1 cellular context compared by ENCODE assay signal in the genomic region with DNA sequence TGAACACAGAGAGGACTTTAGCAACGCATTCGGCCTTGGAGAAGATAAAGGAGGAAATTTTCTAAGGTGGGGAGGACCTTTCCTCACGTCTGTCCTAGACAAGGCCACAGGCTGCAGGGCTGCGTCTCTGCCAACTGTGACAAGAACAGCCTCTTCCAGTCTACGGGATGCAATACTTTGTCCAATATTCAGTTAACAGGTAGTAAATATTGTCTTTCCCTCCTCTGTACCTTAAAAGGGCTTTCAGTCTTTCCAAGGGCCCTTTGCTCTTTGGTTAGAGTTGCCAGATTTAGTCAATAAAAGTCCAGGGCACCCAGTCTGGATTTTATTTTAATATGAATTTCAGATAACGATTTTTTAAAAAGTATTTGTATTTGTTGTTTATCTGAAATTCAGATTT.
TF ChIP-seq lines count a peak whose summit lies in the region.

No MANE protein-coding gene starts in this region.

TF ChIP-seq in IMR-90, 13 proteins besides CTCF, POLR2A, EP300 and RAD21:
- TF ChIP-seq CEBPB (IDR thresholded peaks at IDR 0.05; ENCODE audit: low read depth, low read length): no peak
- TF ChIP-seq RCOR1 (IDR thresholded peaks at IDR 0.05; ENCODE audit: insufficient replicate concordance, low read length): no peak
- TF ChIP-seq, protein P1, sequence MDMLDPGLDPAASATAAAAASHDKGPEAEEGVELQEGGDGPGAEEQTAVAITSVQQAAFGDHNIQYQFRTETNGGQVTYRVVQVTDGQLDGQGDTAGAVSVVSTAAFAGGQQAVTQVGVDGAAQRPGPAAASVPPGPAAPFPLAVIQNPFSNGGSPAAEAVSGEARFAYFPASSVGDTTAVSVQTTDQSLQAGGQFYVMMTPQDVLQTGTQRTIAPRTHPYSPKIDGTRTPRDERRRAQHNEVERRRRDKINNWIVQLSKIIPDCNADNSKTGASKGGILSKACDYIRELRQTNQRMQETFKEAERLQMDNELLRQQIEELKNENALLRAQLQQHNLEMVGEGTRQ (IDR thresholded peaks at IDR 0.05; ENCODE audit: low read depth, low read length): no peak
- no peak for TF ChIP-seq FOS (IDR thresholded peaks at IDR 0.05; ENCODE audit: low read depth, low read length)
- no peak for TF ChIP-seq NFE2L2 (IDR thresholded peaks at IDR 0.05; ENCODE audit: low read depth, low read length)
- TF ChIP-seq MXI1 (IDR thresholded peaks at IDR 0.05; ENCODE audit: borderline replicate concordance, low read depth, low read length): no peak
- TF ChIP-seq CHD1 (IDR thresholded peaks at IDR 0.05; ENCODE audit: low read depth, low read length): no peak
- TF ChIP-seq BHLHE40 (IDR thresholded peaks at IDR 0.05; ENCODE audit: low read depth, low read length): no peak
- no peak for TF ChIP-seq SMC3 (IDR thresholded peaks at IDR 0.05; ENCODE audit: low read depth, low read length)
